In the genomic region with DNA sequence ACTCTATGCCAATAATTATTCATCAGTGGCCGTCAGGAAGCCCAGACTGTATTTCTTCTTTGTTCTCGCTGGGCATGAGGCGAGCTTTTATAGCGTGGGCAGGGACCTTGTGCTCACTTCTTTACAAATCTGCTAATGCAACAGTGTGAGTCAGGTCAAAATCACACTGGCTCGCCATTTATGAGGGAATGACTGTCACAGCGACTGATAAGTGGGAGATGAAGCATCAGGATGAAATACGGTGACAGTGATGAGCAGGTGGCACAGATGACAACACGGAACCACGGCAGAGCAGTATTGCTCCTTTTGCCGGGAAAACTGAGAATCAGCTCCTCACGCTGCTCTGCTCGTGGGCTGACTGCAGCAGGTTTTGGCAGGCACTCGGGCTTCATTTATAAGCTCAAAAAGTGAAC, we compare ENCODE assay signal across 16 cellular contexts. TPM values are rescaled to one million over a fixed set of nuclear protein-coding genes. Genes with fewer than 3 reads are reported as not detected.
A peak's percentile ranks its signal among the peaks of the same experiment; 100 is the strongest.
DNase-seq lines count a peak whose midpoint lies in the region; ATAC-seq, FAIRE-seq and TF ChIP-seq lines count a peak whose summit lies in the region.
"Had no signal": no experiment of that assay in that cellular context is flagged by ENCODE, and none has a peak within 500 bp of the region (broad histone marks: within the 10 kb centered on the region; RNA-seq: fewer than 3 reads in every experiment).

No MANE protein-coding gene starts in this region.

- TF ChIP-seq EP300 in GM12878 (IDR thresholded peaks at IDR 0.05; ENCODE audit: borderline replicate concordance in 1 of 2, control insufficient read depth in 1 of 2, low read depth in 2 of 2, low read length in 2 of 2): no peak

- H3K4me1 Mint-ChIP-seq in H9 (no peaks in the 10 kb centered on the region), HFFc6 (ENCODE audit: low read depth) (no peaks in the 10 kb centered on the region)

- CTCF ChIA-PET in GM12878 (lab: Yijun Ruan, JAX): interaction anchor here (0.7 to 1.5 kb wide), 2 partner anchors 146 to 152 kb away, joined by 3 to 4 read pairs; no protein-coding TSS in a partner anchor

- H3K36me3 ChIP-seq in GM12878 (ENCODE audit: control insufficient read depth in 2 of 2, insufficient read depth in 2 of 2, low read length in 1 of 2) (peaks cover 0 to 15% of the 10 kb centered on the region in 2 experiments; a peak in 3 of 4 replicates), osteoblast (ENCODE audit: insufficient read depth, low read length) (peaks cover 69% of the 10 kb centered on the region)

- H3K27me3 Mint-ChIP-seq in H9 (ENCODE audit: low read depth): no peaks in the 10 kb centered on the region
- H3K27me3 Mint-ChIP-seq in HFFc6 (ENCODE audit: insufficient read depth): peaks cover 7% of the 10 kb centered on the region

- H2AK5ac ChIP-seq in H9 (ENCODE audit: insufficient read length, low read length): no peak overlapping the region

- H4K8ac ChIP-seq in H9 (replicated peaks; ENCODE audit: insufficient read length, low read depth, low read length): no peak overlapping the region

- DNase-seq in H9: no peak
- DNase-seq in NCI-H2227 treated with DMSO at 0.1 percent for 48 hours (lab: John Stamatoyannopoulos, UW): peak; percentile 17
- no peak for DNase-seq in GM12878 (ENCODE audit: low read depth, low spot score)
- DNase-seq in osteoblast (ENCODE audit: insufficient read length, low spot score, missing footprints): peak; percentile 76
- DNase-seq in HFFc6: no peak
- DNase-seq: activated naive CD4-positive, alpha-beta T cell treated with anti-CD3 and anti-CD28 coated beads for 36 hours; BE2C; KG1; small intestine; stimulated activated CD4-positive, alpha-beta T cell treated with anti-CD3 and anti-CD28 coated beads, Interleukin-4, amount 100 ng/mL, for 24 hours; T1000 had no signal

- intact Hi-C loops in GM12878 (cut with micrococcal nuclease; ENCODE audit: unreplicated experiment): loop anchor here (5.0 kb wide), 1 partner anchor 56 kb away; no protein-coding TSS in a partner anchor

- no peak overlapping the region for H2BK120ac ChIP-seq in H9 (ENCODE audit: low read depth, low read length, poor library complexity, severe bottlenecking)

- H2BK12ac ChIP-seq in H9 (ENCODE audit: insufficient read length, low read depth, low read length): no peak overlapping the region

- POLR2A ChIA-PET in GM12878 (lab: Charles Lee): no interaction called here

- no peaks in the 10 kb centered on the region for H3K79me1 ChIP-seq in H9 (ENCODE audit: insufficient read depth, low read depth, low read length, poor library complexity, severe bottlenecking)

- no peak overlapping the region for H3K4me2 ChIP-seq in H9 (ENCODE audit: insufficient read depth, insufficient read length, low read length)
- no peak overlapping the region for H3K4me2 ChIP-seq in GM12878 (ENCODE audit: control insufficient read depth, insufficient read depth)
- H3K4me2 ChIP-seq in osteoblast (ENCODE audit: insufficient read depth, low read length): no peak overlapping the region

- peak overlapping the region; percentile 40 for H3K56ac ChIP-seq in H9 (ENCODE audit: insufficient read length, low read depth, low read length)

- no peaks in the 10 kb centered on the region for H3K79me2 ChIP-seq in H9 (ENCODE audit: insufficient read depth, low read length)
- H3K79me2 ChIP-seq in GM12878 (ENCODE audit: control insufficient read depth, insufficient read depth, low read length): no peaks in the 10 kb centered on the region
- H3K79me2 ChIP-seq in osteoblast (ENCODE audit: insufficient read depth, low read length): no peaks in the 10 kb centered on the region

- H3K9ac ChIP-seq in H9 (ENCODE audit: extremely low read depth, insufficient read length, low read length) (no peak overlapping the region), GM12878 (ENCODE audit: control insufficient read depth, insufficient read depth, low read length) (no peak overlapping the region)

- H2BK20ac ChIP-seq in H9 (ENCODE audit: low read depth, low read length, poor library complexity, severe bottlenecking): no peak overlapping the region

- H2AFZ ChIP-seq in H9 (ENCODE audit: low read length): no peak overlapping the region
- no peak overlapping the region for H2AFZ ChIP-seq in GM12878 (ENCODE audit: control insufficient read depth, low read depth, low read length)
- no peak overlapping the region for H2AFZ ChIP-seq in osteoblast (ENCODE audit: low read length)

- TF ChIP-seq RAD21 in GM12878 (IDR thresholded peaks at IDR 0.05; ENCODE audit: insufficient read depth, low read depth, low read length): no peak

- H3K9me3 Mint-ChIP-seq in H9: no peaks in the 10 kb centered on the region
- no peaks in the 10 kb centered on the region for H3K9me3 Mint-ChIP-seq in HFFc6
- H3K9me3 Mint-ChIP-seq: activated naive CD4-positive, alpha-beta T cell treated with anti-CD3 and anti-CD28 coated beads for 36 hours had no signal

- H3K4ac ChIP-seq in H9 (ENCODE audit: low read depth, low read length): no peak overlapping the region

- TF ChIP-seq CTCF in H9 (conservative IDR thresholded peaks at IDR 0.05) (no peak), GM12878 (IDR thresholded peaks at IDR 0.05 in 2 of 3, conservative IDR thresholded peaks at IDR 0.05 in 1 of 3; ENCODE audit: control insufficient read depth in 2 of 3, extremely low read depth in 1 of 3, insufficient read depth in 1 of 3, low read depth in 3 of 3, low read length in 3 of 3) (no peak), osteoblast (IDR thresholded peaks at IDR 0.05; ENCODE audit: extremely low read depth, low read depth, low read length) (no peak), HFFc6 (IDR thresholded peaks at IDR 0.05) (no peak)

- no peaks in the 10 kb centered on the region for H3K23me2 ChIP-seq in H9 (ENCODE audit: insufficient read length, low read depth, low read length, poor library complexity, severe bottlenecking)

- no peak for ATAC-seq in GM12878
- no peak for ATAC-seq in HG02970 (IDR thresholded peaks at IDR 0.05; ENCODE audit: low FRiP score, unreplicated experiment)
- no peak for ATAC-seq in GM19324 (IDR thresholded peaks at IDR 0.05; ENCODE audit: low FRiP score, unreplicated experiment)
- ATAC-seq in HG02678 (IDR thresholded peaks at IDR 0.05; ENCODE audit: unreplicated experiment): no peak
- ATAC-seq: HCT116, SK-N-SH treated with all-trans-retinoic acid at 6 μM for 48 hours had no signal

- no TSS peak for BruUV-seq in GM12878 (replicated peaks; lab: Mats Ljungman, UMichigan)

- H3K27me3 ChIP-seq in H9 (ENCODE audit: insufficient read depth, low read length): no peaks in the 10 kb centered on the region
- H3K27me3 ChIP-seq in GM12878 (replicated peaks in 1 of 2; ENCODE audit: control insufficient read depth in 2 of 2, insufficient read depth in 2 of 2, low read length in 1 of 2): no peaks in the 10 kb centered on the region
- H3K27me3 ChIP-seq in osteoblast (ENCODE audit: insufficient read depth, low read length): no peaks in the 10 kb centered on the region
- H3K27me3 ChIP-seq: BE2C had no signal

- H3K9me3 ChIP-seq in H9 (ENCODE audit: control insufficient read depth, low read depth, low read length) (no peaks in the 10 kb centered on the region), GM12878 (replicated peaks; ENCODE audit: control insufficient read depth, insufficient read depth, low read length) (no peaks in the 10 kb centered on the region), osteoblast (ENCODE audit: low read depth, low read length) (no peaks in the 10 kb centered on the region)
- H3K9me3 ChIP-seq: BE2C had no signal

- H3K4me3 ChIP-seq in GM12878: no peak overlapping the region
- no peak overlapping the region for H3K4me3 ChIP-seq in osteoblast (ENCODE audit: insufficient read depth, low read length)

- H4K91ac ChIP-seq in H9 (ENCODE audit: insufficient read length, low read depth, low read length): no peak overlapping the region

- SMC1A ChIA-PET in GM12878 (lab: Charles Lee; ENCODE audit: uncharacterized antibody, unreplicated experiment): interaction anchor here (0.6 to 1.5 kb wide), 2 partner anchors 52 to 1407 kb away, joined by 3 to 4 read pairs; no protein-coding TSS in a partner anchor

- H2BK5ac ChIP-seq in H9 (ENCODE audit: insufficient read length, low read length): no peak overlapping the region

- H4K20me1 ChIP-seq in H9 (ENCODE audit: control insufficient read depth, insufficient read depth, insufficient read length) (no peaks in the 10 kb centered on the region), GM12878 (ENCODE audit: control insufficient read depth, insufficient read depth) (no peaks in the 10 kb centered on the region), osteoblast (ENCODE audit: insufficient read depth, low read length) (no peaks in the 10 kb centered on the region)

- 0 out of 2 replicates have a peak, but pooled peaks have one; percentile 16 for TF ChIP-seq POLR2A in GM12878 (IDR thresholded peaks at IDR 0.05; ENCODE audit: low read depth, low read length)

- RAD21 ChIA-PET in GM12878 (lab: Charles Lee; ENCODE audit: unreplicated experiment): no interaction called here

- H3K27ac Mint-ChIP-seq in H9: no peak overlapping the region; a peak in 1 of 7 replicates
- H3K27ac Mint-ChIP-seq in HFFc6: no peak overlapping the region
- H3K27ac Mint-ChIP-seq: activated naive CD4-positive, alpha-beta T cell treated with anti-CD3 and anti-CD28 coated beads for 36 hours had no signal

- no CpG with 5 or more reads among the region's 13 CpGs for WGBS in H9 (ENCODE audit: extremely low coverage, insufficient read length, low lambda C conversion rate)
- WGBS in GM12878 (ENCODE audit: insufficient coverage, insufficient replicate concordance, low lambda C conversion rate, missing lambda C conversion rate): 87% methylated on average over 13 of the region's 13 CpGs

- in situ Hi-C loops in GM12878 (cut with MboI): no loop called here

- H3T11ph ChIP-seq in H9 (ENCODE audit: low read length): no peak overlapping the region

- no peak overlapping the region for H4K5ac ChIP-seq in H9 (ENCODE audit: insufficient read length, low read depth, low read length)

- peaks cover 8 to 76% (median 43%) of the 10 kb centered on the region in 3 experiments; a peak in 6 of 7 replicates for H3K36me3 Mint-ChIP-seq in H9 (ENCODE audit: insufficient read depth in 1 of 3, low read depth in 3 of 3)
- H3K36me3 Mint-ChIP-seq in HFFc6 (ENCODE audit: low read depth): peaks cover 4% of the 10 kb centered on the region; the same call in 1 of the 2 replicates

- H2BK15ac ChIP-seq in H9 (ENCODE audit: low read depth, low read length): no peak overlapping the region

- no peak overlapping the region for H3K27ac ChIP-seq in H9 (ENCODE audit: insufficient read length, low read depth, low read length)
- H3K27ac ChIP-seq in GM12878 (ENCODE audit: control insufficient read depth, insufficient read depth): no peak overlapping the region
- no peak overlapping the region for H3K27ac ChIP-seq in osteoblast (ENCODE audit: low read depth, low read length)

- FAIRE-seq in GM12878 (lab: Jason Lieb, UNC): no peak
- FAIRE-seq: small intestine had no signal

- no peak overlapping the region for H3K14ac ChIP-seq in H9 (ENCODE audit: insufficient read depth, low read length)

- H3K4me3 Mint-ChIP-seq in H9: no peak overlapping the region
- H3K4me3 Mint-ChIP-seq in HFFc6: no peak overlapping the region
- H3K4me3 Mint-ChIP-seq: activated naive CD4-positive, alpha-beta T cell treated with anti-CD3 and anti-CD28 coated beads for 36 hours had no signal

- no peak overlapping the region for H3K18ac ChIP-seq in H9 (ENCODE audit: insufficient read length, low read depth, low read length)

- H3K4me1 ChIP-seq in H9 (ENCODE audit: insufficient read depth, low read length): no peaks in the 10 kb centered on the region
- H3K4me1 ChIP-seq in GM12878 (ENCODE audit: control insufficient read depth, insufficient read depth, low read length): no peaks in the 10 kb centered on the region
- H3K4me1 ChIP-seq in osteoblast (ENCODE audit: insufficient read depth, low read length): peaks cover 4% of the 10 kb centered on the region
- H3K4me1 ChIP-seq: BE2C had no signal

- H3K23ac ChIP-seq in H9 (ENCODE audit: insufficient read length, low read depth, low read length): no peak overlapping the region

RNA-seq across cellular contexts. Expression of gene TYMS, which starts 20.5 kb away (rescaled TPM):
- 135 and 140 TPM in 2 replicates for total RNA-seq in H9 (2021)
- total RNA-seq in GM12878 (2013; cell fraction: nucleolus; rRNA removed): 16.5 and 22.8 TPM in 2 replicates
- total RNA-seq in GM12878 (2014; rRNA removed): 65.8 and 74.4 TPM in 2 replicates
- 34.8 and 38.6 TPM in 2 replicates for total RNA-seq in GM12878 (2014; rRNA removed; fragmentation: Illumina TruSeq; extraction: Trizol)
- 219 and 224 TPM in 2 replicates for total RNA-seq in GM12878 (2021)
- polyA plus RNA-seq in GM12878 (2011; ENCODE audit: low read depth): 146 TPM
- polyA plus RNA-seq in GM12878 (2011; rRNA removed): 221 and 263 TPM in 2 replicates
- polyA plus RNA-seq in GM12878 (2011; cell fraction: cytosol; rRNA removed): 355 and 416 TPM in 2 replicates
- 161 and 172 TPM in 2 replicates for polyA plus RNA-seq in GM12878 (2011; cell fraction: nucleus; rRNA removed)
- 162 and 194 TPM in 2 replicates for polyA plus RNA-seq in GM12878 (2012)
- 250 and 297 TPM in 2 replicates for polyA plus RNA-seq in GM12878 (2014; fragmentation: Illumina TruSeq; extraction: Trizol)
- 100 to 1,000 TPM; 157 to 197 TPM for polyA plus RNA-seq in GM12878 (2014; fragmentation: Nextera tagmentation; extraction: Ambion mirVana)
- polyA plus RNA-seq in GM12878 (2014; rRNA removed): 200 and 218 TPM in 2 replicates
- 100 to 1,000 TPM; 516 to 524 TPM for polyA plus RNA-seq in GM12878 (2016; fragmentation: Nextera tagmentation; extraction: Ambion mirVana)
- polyA minus RNA-seq in GM12878 (2011; rRNA and poly(A)+ RNA removed): 294 and 415 TPM in 2 replicates
- polyA minus RNA-seq in GM12878 (2011; cell fraction: cytosol; rRNA and poly(A)+ RNA removed): 127 and 151 TPM in 2 replicates
- 39.3 and 69.0 TPM in 2 replicates for polyA minus RNA-seq in GM12878 (2011; cell fraction: nucleus; rRNA and poly(A)+ RNA removed)
- total RNA-seq in osteoblast: 4.7 and 5.3 TPM in 2 replicates
- total RNA-seq in HFFc6 (2021; fragmentation: NEBNext Ultra II Directional; extraction: Animal tissue kit (Norgen Biotek cat#: 25700)): 100 to 1,000 TPM in 5 of 6 experiments, 10 to 100 TPM in 1; 88.6 to 179 (median 153) TPM

RNA-seq across cellular contexts. Expression of gene ENOSF1, which starts 34.5 kb away (rescaled TPM):
- total RNA-seq in H9 (2021) (37.9 and 40.3 TPM in 2 replicates), GM12878 (2014; rRNA removed) (26.3 and 28.9 TPM in 2 replicates), GM12878 (2014; rRNA removed; fragmentation: Illumina TruSeq; extraction: Trizol) (23.5 and 26.2 TPM in 2 replicates), GM12878 (2021) (40.0 and 43.3 TPM in 2 replicates), osteoblast (47.0 and 56.3 TPM in 2 replicates)
- 0.86 and 0.88 TPM in 2 replicates for total RNA-seq in GM12878 (2013; cell fraction: nucleolus; rRNA removed)
- 21.1 TPM for polyA plus RNA-seq in GM12878 (2011; ENCODE audit: low read depth)
- polyA plus RNA-seq in GM12878 (2011; rRNA removed) (27.6 and 30.7 TPM in 2 replicates), GM12878 (2014; fragmentation: Illumina TruSeq; extraction: Trizol) (40.0 and 43.5 TPM in 2 replicates), GM12878 (2014; fragmentation: Nextera tagmentation; extraction: Ambion mirVana) (10 to 100 TPM; 12.5 to 13.3 TPM), GM12878 (2014; rRNA removed) (30.4 and 31.3 TPM in 2 replicates), GM12878 (2016; fragmentation: Nextera tagmentation; extraction: Ambion mirVana) (10 to 100 TPM; 41.6 to 42.3 TPM)
- polyA plus RNA-seq in GM12878 (2011; cell fraction: cytosol; rRNA removed): 23.2 and 23.7 TPM in 2 replicates
- 113 and 114 TPM in 2 replicates for polyA plus RNA-seq in GM12878 (2011; cell fraction: nucleus; rRNA removed)
- 25.9 and 32.1 TPM in 2 replicates for polyA plus RNA-seq in GM12878 (2012)
- polyA minus RNA-seq in GM12878 (2011; rRNA and poly(A)+ RNA removed): 38.4 and 54.2 TPM in 2 replicates
- 16.7 and 19.4 TPM in 2 replicates for polyA minus RNA-seq in GM12878 (2011; cell fraction: cytosol; rRNA and poly(A)+ RNA removed)
- 41.5 and 64.3 TPM in 2 replicates for polyA minus RNA-seq in GM12878 (2011; cell fraction: nucleus; rRNA and poly(A)+ RNA removed)
- total RNA-seq in HFFc6 (2021; fragmentation: NEBNext Ultra II Directional; extraction: Animal tissue kit (Norgen Biotek cat#: 25700)): 10 to 100 TPM in 4 of 6 experiments, 1 to 10 TPM in 2; 8.3 to 15.7 (median 12.4) TPM

Comparison
In these comparisons a context has a peak if more than half of its experiments do, and no peak if none do; other contexts are left out.
1. DNase-seq: peak in NCI-H2227 treated with DMSO at 0.1 percent for 48 hours (single experiment) and osteoblast (single experiment); none in H9 (single experiment), GM12878 (single experiment) and HFFc6 (single experiment).